2 cellular contexts compared by ENCODE assay signal in the genomic region with DNA sequence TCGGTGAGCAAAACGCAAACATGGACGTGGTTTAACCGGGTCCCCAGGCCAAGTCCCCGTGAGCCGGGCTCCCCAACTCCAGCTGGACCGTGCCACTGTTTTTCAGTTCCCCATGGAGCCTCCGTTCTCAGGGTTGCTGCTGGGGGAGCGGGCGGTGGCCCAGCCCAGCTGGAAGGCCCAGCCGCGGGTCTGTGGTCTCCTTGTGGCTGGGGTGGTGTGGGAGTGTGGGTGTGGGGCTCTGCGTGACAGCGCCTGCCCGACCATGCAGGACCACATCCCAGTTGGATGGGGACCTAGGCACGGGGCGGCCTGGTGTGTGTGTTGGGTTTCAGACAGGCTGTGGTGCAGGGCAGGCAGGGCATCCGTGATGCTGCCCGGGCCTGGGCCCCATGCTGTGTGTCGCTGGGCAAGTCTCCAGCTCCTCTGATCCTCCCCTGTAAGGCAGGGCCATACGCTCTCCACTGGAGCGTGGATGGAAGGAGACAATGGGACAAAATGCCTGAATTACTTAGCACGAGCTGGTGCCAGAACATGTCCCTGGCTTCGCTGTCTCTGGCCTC.
TF ChIP-seq lines count a peak whose summit lies in the region.

No MANE protein-coding gene starts in this region.

TF ChIP-seq in GM12891, 5 proteins besides CTCF, POLR2A, EP300 and RAD21:
- no peak for TF ChIP-seq PAX5 (IDR thresholded peaks at IDR 0.05; ENCODE audit: insufficient read depth, low read length, severe bottlenecking)
- 0 out of 2 replicates have a peak, but pooled peaks have one; percentile 8 for TF ChIP-seq SPI1 (IDR thresholded peaks at IDR 0.05; ENCODE audit: low read depth, low read length)
- TF ChIP-seq POLR2AphosphoS5 (IDR thresholded peaks at IDR 0.05; ENCODE audit: low read depth, low read length): no peak

TF ChIP-seq in HepG2, 621 proteins besides CTCF, POLR2A, EP300 and RAD21:
- TF ChIP-seq UBTF (CRISPR knock-in tag; IDR thresholded peaks at IDR 0.05) (0 out of 2 replicates have a peak, but pooled peaks have one; percentile 15), NFE2 (CRISPR knock-in tag; IDR thresholded peaks at IDR 0.05) (no peak), ZNF768 (CRISPR knock-in tag; IDR thresholded peaks at IDR 0.05) (peak; percentile 95)
